Comparison of ENCODE assay signal across 21 cellular contexts in the genomic region with DNA sequence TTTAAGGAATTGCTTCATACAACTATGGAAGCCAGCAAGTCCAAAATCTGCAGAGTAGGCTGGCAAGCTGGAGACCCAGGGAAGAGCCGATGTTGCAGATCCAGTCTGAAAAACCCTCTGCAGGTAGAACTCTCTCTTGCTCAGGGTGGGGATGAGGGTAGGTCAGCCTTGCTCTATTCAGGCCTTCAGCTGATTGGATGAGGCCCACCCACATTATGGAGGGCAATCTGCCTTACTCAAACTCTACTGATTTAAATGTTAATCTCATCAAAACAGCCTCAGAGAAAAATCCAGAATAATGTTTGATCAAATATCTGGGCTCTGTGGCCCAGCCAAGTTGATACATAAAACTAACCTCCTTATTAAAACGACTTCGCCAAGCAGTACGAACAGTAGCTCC. TPM values are rescaled to one million over a fixed set of nuclear protein-coding genes. Genes with fewer than 3 reads are reported as not detected.
DNase-seq lines count a peak whose midpoint lies in the region; ATAC-seq and TF ChIP-seq lines count a peak whose summit lies in the region.
"Had no signal": no experiment of that assay in that cellular context is flagged by ENCODE, and none has a peak within 500 bp of the region (broad histone marks: within the 10 kb centered on the region; RNA-seq: fewer than 3 reads in every experiment).

No MANE protein-coding gene starts in this region.

- no peak overlapping the region for H3K9ac ChIP-seq in fibroblast of lung (ENCODE audit: insufficient read depth, low read length)

- H3K36me3 ChIP-seq in fibroblast of lung (ENCODE audit: control insufficient read depth, insufficient read depth, low read length) (no peaks in the 10 kb centered on the region), tibial nerve (no peaks in the 10 kb centered on the region), Caco-2 (ENCODE audit: control insufficient read depth, insufficient read depth, low read length) (no peaks in the 10 kb centered on the region)
- H3K36me3 ChIP-seq: BE2C had no signal

- ATAC-seq in activated CD8-positive, alpha-beta memory T cell treated with anti-CD3 and anti-CD28 coated beads, Interleukin-2, amount 10 ng/mL, durations not matched to agents 7 days and 5 days: no peak
- no peak for ATAC-seq in stimulated activated effector memory CD8-positive, alpha-beta T cell treated with anti-CD3 and anti-CD28 coated beads, Interleukin-12 subunit alpha, Interleukin-12 subunit beta, amount 100 ng/mL, for 72 hours
- ATAC-seq: HepG2, Panc1 had no signal

- no peaks in the 10 kb centered on the region for H4K20me1 ChIP-seq in fibroblast of lung (ENCODE audit: control insufficient read depth, extremely low read depth, insufficient read depth, low read length)

- peaks cover 2% of the 10 kb centered on the region for H3K36me3 Mint-ChIP-seq in activated CD8-positive, alpha-beta memory T cell treated with anti-CD3 and anti-CD28 coated beads, Interleukin-2, amount 10 ng/mL, durations not matched to agents 7 days and 5 days
- peaks cover under 1% of the 10 kb centered on the region for H3K36me3 Mint-ChIP-seq in activated T-helper 1 cell treated with anti-CD3 and anti-CD28 coated beads, Interleukin-12 subunit alpha, Interleukin-12 subunit beta, Interleukin-2, Interleukin-4 antibody, amounts not matched to agents 30 ng/mL and 10 ng/mL and 1 ng/mL, durations not matched to agents 14 hours and 24 hours and 36 hours (ENCODE audit: low read depth)
- H3K36me3 Mint-ChIP-seq in stimulated activated effector memory CD8-positive, alpha-beta T cell treated with anti-CD3 and anti-CD28 coated beads, Interleukin-12 subunit alpha, Interleukin-12 subunit beta, amount 100 ng/mL, for 72 hours: no peaks in the 10 kb centered on the region
- H3K36me3 Mint-ChIP-seq in Caco-2 (ENCODE audit: insufficient read depth, unreplicated experiment): peaks cover 7% of the 10 kb centered on the region

- WGBS in tibial nerve, 2 donors: 94 to 96% methylated on average over 4 of the region's 4 CpGs

- no peak for TF ChIP-seq CTCF in fibroblast of lung (conservative IDR thresholded peaks at IDR 0.05 in 1 of 2, IDR thresholded peaks at IDR 0.05 in 1 of 2; ENCODE audit: low read depth in 1 of 2, low read length in 2 of 2)
- no peak for TF ChIP-seq CTCF in tibial nerve (IDR thresholded peaks at IDR 0.05)
- TF ChIP-seq CTCF in Caco-2 (IDR thresholded peaks at IDR 0.05; ENCODE audit: insufficient read depth in 1 of 2, low read depth in 1 of 2, low read length in 1 of 2, severe bottlenecking in 1 of 2, unreplicated experiment in 1 of 2): no peak

- peaks cover 5% of the 10 kb centered on the region for H3K27me3 Mint-ChIP-seq in activated CD8-positive, alpha-beta memory T cell treated with anti-CD3 and anti-CD28 coated beads, Interleukin-2, amount 10 ng/mL, durations not matched to agents 7 days and 5 days
- peaks cover 4% of the 10 kb centered on the region for H3K27me3 Mint-ChIP-seq in activated T-helper 1 cell treated with anti-CD3 and anti-CD28 coated beads, Interleukin-12 subunit alpha, Interleukin-12 subunit beta, Interleukin-2, Interleukin-4 antibody, amounts not matched to agents 30 ng/mL and 10 ng/mL and 1 ng/mL, durations not matched to agents 14 hours and 24 hours and 36 hours (ENCODE audit: insufficient read depth)
- no peaks in the 10 kb centered on the region for H3K27me3 Mint-ChIP-seq in Caco-2 (ENCODE audit: insufficient read depth, unreplicated experiment)

- peak overlapping the region; percentile 13 for H3K27ac ChIP-seq in fibroblast of lung (ENCODE audit: insufficient read depth, low read length)
- no peak overlapping the region for H3K27ac ChIP-seq in tibial nerve
- H3K27ac ChIP-seq: HL-60 had no signal

- H3K4me1 ChIP-seq in fibroblast of lung (ENCODE audit: control insufficient read depth, extremely low read depth, insufficient read depth, low read length) (peaks cover 14% of the 10 kb centered on the region), tibial nerve (peaks cover 0 to 13% (median 0%) of the 10 kb centered on the region in 4 donors), Caco-2 (peaks cover 4% of the 10 kb centered on the region; the same call in 1 of the 2 replicates)
- H3K4me1 ChIP-seq: BE2C had no signal

- H3K9me3 Mint-ChIP-seq in activated CD8-positive, alpha-beta memory T cell treated with anti-CD3 and anti-CD28 coated beads, Interleukin-2, amount 10 ng/mL, durations not matched to agents 7 days and 5 days (ENCODE audit: low read depth): no peaks in the 10 kb centered on the region
- no peaks in the 10 kb centered on the region for H3K9me3 Mint-ChIP-seq in activated T-helper 1 cell treated with anti-CD3 and anti-CD28 coated beads, Interleukin-12 subunit alpha, Interleukin-12 subunit beta, Interleukin-2, Interleukin-4 antibody, amounts not matched to agents 30 ng/mL and 10 ng/mL and 1 ng/mL, durations not matched to agents 14 hours and 24 hours and 36 hours
- no peaks in the 10 kb centered on the region for H3K9me3 Mint-ChIP-seq in stimulated activated effector memory CD8-positive, alpha-beta T cell treated with anti-CD3 and anti-CD28 coated beads, Interleukin-12 subunit alpha, Interleukin-12 subunit beta, amount 100 ng/mL, for 72 hours
- H3K9me3 Mint-ChIP-seq in Caco-2 (ENCODE audit: unreplicated experiment): no peaks in the 10 kb centered on the region

- BruUV-seq in Caco-2 (replicated peaks; lab: Mats Ljungman, UMichigan): no TSS peak

- TF ChIP-seq EP300 in tibial nerve (IDR thresholded peaks at IDR 0.05): no peak

- no peak overlapping the region for H2AFZ ChIP-seq in fibroblast of lung (ENCODE audit: low read length)

- H3K79me2 ChIP-seq in fibroblast of lung (ENCODE audit: control insufficient read depth, insufficient read depth, low read length): no peaks in the 10 kb centered on the region

- peaks cover 3% of the 10 kb centered on the region for H3K4me1 Mint-ChIP-seq in activated CD8-positive, alpha-beta memory T cell treated with anti-CD3 and anti-CD28 coated beads, Interleukin-2, amount 10 ng/mL, durations not matched to agents 7 days and 5 days
- H3K4me1 Mint-ChIP-seq in activated T-helper 1 cell treated with anti-CD3 and anti-CD28 coated beads, Interleukin-12 subunit alpha, Interleukin-12 subunit beta, Interleukin-2, Interleukin-4 antibody, amounts not matched to agents 30 ng/mL and 10 ng/mL and 1 ng/mL, durations not matched to agents 14 hours and 24 hours and 36 hours (ENCODE audit: low read depth): peaks cover 14% of the 10 kb centered on the region
- H3K4me1 Mint-ChIP-seq in stimulated activated effector memory CD8-positive, alpha-beta T cell treated with anti-CD3 and anti-CD28 coated beads, Interleukin-12 subunit alpha, Interleukin-12 subunit beta, amount 100 ng/mL, for 72 hours: no peaks in the 10 kb centered on the region
- no peaks in the 10 kb centered on the region for H3K4me1 Mint-ChIP-seq in Caco-2 (ENCODE audit: low read depth, unreplicated experiment)

- CTCF ChIA-PET in activated CD8-positive, alpha-beta memory T cell treated with anti-CD3 and anti-CD28 coated beads, Interleukin-2, amount 10 ng/mL, durations not matched to agents 7 days and 5 days (lab: Charles Lee): no interaction called here
- CTCF ChIA-PET in Caco-2 (lab: Charles Lee): no interaction called here

- peak; percentile 10 for DNase-seq in activated CD8-positive, alpha-beta memory T cell treated with anti-CD3 and anti-CD28 coated beads, Interleukin-2, amount 50 U/mL, for 48 hours
- no peak for DNase-seq in activated CD8-positive, alpha-beta memory T cell treated with anti-CD3 and anti-CD28 coated beads, Interleukin-2, amount 10 ng/mL, durations not matched to agents 7 days and 5 days
- no peak for DNase-seq in activated T-helper 1 cell treated with anti-CD3 and anti-CD28 coated beads, Interleukin-12 subunit alpha, Interleukin-12 subunit beta, Interleukin-2, Interleukin-4 antibody, amounts not matched to agents 30 ng/mL and 10 ng/mL and 1 ng/mL, durations not matched to agents 14 hours and 24 hours and 36 hours (ENCODE audit: low spot score)
- DNase-seq in fibroblast of lung (ENCODE audit: low read depth in 2 of 2): no peak
- DNase-seq in stimulated activated effector memory CD8-positive, alpha-beta T cell treated with anti-CD3 and anti-CD28 coated beads, Interleukin-12 subunit alpha, Interleukin-12 subunit beta, amount 100 ng/mL, for 72 hours (ENCODE audit: low spot score in 2 of 2): no peak
- no peak for DNase-seq in NCI-H446 (lab: John Stamatoyannopoulos, UW)
- DNase-seq in tibial nerve (ENCODE audit: low spot score in 2 of 2): no peak
- no peak for DNase-seq in Caco-2
- DNase-seq: BE2C, DMS79, H9, KG1, NCI-H1092 treated with DMSO at 0.1 percent for 48 hours, NCI-H1436 treated with DMSO at 0.1 percent for 48 hours, NCI-H1930, NCI-H2227 treated with DMSO at 0.1 percent for 48 hours, NCI-H524, NCI-H82 had no signal

- no peak overlapping the region for H3K27ac Mint-ChIP-seq in activated CD8-positive, alpha-beta memory T cell treated with anti-CD3 and anti-CD28 coated beads, Interleukin-2, amount 10 ng/mL, durations not matched to agents 7 days and 5 days
- H3K27ac Mint-ChIP-seq in activated T-helper 1 cell treated with anti-CD3 and anti-CD28 coated beads, Interleukin-12 subunit alpha, Interleukin-12 subunit beta, Interleukin-2, Interleukin-4 antibody, amounts not matched to agents 30 ng/mL and 10 ng/mL and 1 ng/mL, durations not matched to agents 14 hours and 24 hours and 36 hours: peak overlapping the region; percentile 18
- peak overlapping the region; percentile 20 for H3K27ac Mint-ChIP-seq in stimulated activated effector memory CD8-positive, alpha-beta T cell treated with anti-CD3 and anti-CD28 coated beads, Interleukin-12 subunit alpha, Interleukin-12 subunit beta, amount 100 ng/mL, for 72 hours
- H3K27ac Mint-ChIP-seq in Caco-2 (ENCODE audit: unreplicated experiment): no peak overlapping the region
- H3K27ac Mint-ChIP-seq: H9 had no signal

- intact Hi-C loops in activated T-helper 1 cell treated with anti-CD3 and anti-CD28 coated beads, Interleukin-12 subunit alpha, Interleukin-12 subunit beta, Interleukin-2, Interleukin-4 antibody, amounts not matched to agents 30 ng/mL and 10 ng/mL and 1 ng/mL, durations not matched to agents 14 hours and 24 hours and 36 hours (cut with micrococcal nuclease): no loop called here
- intact Hi-C loops in Caco-2 (cut with micrococcal nuclease; ENCODE audit: unreplicated experiment): no loop called here

- no peak overlapping the region for H3K4me3 Mint-ChIP-seq in activated CD8-positive, alpha-beta memory T cell treated with anti-CD3 and anti-CD28 coated beads, Interleukin-2, amount 10 ng/mL, durations not matched to agents 7 days and 5 days
- H3K4me3 Mint-ChIP-seq in activated T-helper 1 cell treated with anti-CD3 and anti-CD28 coated beads, Interleukin-12 subunit alpha, Interleukin-12 subunit beta, Interleukin-2, Interleukin-4 antibody, amounts not matched to agents 30 ng/mL and 10 ng/mL and 1 ng/mL, durations not matched to agents 14 hours and 24 hours and 36 hours: no peak overlapping the region
- H3K4me3 Mint-ChIP-seq in stimulated activated effector memory CD8-positive, alpha-beta T cell treated with anti-CD3 and anti-CD28 coated beads, Interleukin-12 subunit alpha, Interleukin-12 subunit beta, amount 100 ng/mL, for 72 hours: no peak overlapping the region
- H3K4me3 Mint-ChIP-seq in Caco-2 (ENCODE audit: unreplicated experiment): no peak overlapping the region
- H3K4me3 Mint-ChIP-seq: H9 had no signal

- H3K4me3 ChIP-seq in fibroblast of lung (replicated peaks in 1 of 4; ENCODE audit: control extremely low read depth in 1 of 4, insufficient read depth in 1 of 4, low read depth in 3 of 4, low read length in 4 of 4) (no peak overlapping the region), tibial nerve (no peak overlapping the region), Caco-2 (ENCODE audit: low read depth, low read length) (no peak overlapping the region)

- H3K9me3 ChIP-seq in fibroblast of lung (ENCODE audit: control insufficient read depth, insufficient read depth, low read depth, low read length) (no peaks in the 10 kb centered on the region), tibial nerve (no peaks in the 10 kb centered on the region), Caco-2 (peaks cover 6% of the 10 kb centered on the region; the same call in 1 of the 2 replicates)
- H3K9me3 ChIP-seq: BE2C had no signal

- H3K4me2 ChIP-seq in fibroblast of lung (ENCODE audit: extremely low read depth, insufficient read depth, low read length): no peak overlapping the region

- TF ChIP-seq POLR2A in tibial nerve (IDR thresholded peaks at IDR 0.05): no peak

- POLR2A ChIA-PET in Caco-2 (lab: Charles Lee): no interaction called here

- H3K27me3 ChIP-seq in fibroblast of lung (ENCODE audit: control insufficient read depth, insufficient read depth, low read length) (no peaks in the 10 kb centered on the region), tibial nerve (no peaks in the 10 kb centered on the region), Caco-2 (replicated peaks; ENCODE audit: control insufficient read depth, insufficient read depth, low read length) (no peaks in the 10 kb centered on the region)
- H3K27me3 ChIP-seq: BE2C had no signal

RNA-seq across cellular contexts. Expression of a gene that starts 29.7 kb away (rescaled TPM):
- total RNA-seq in activated CD8-positive, alpha-beta memory T cell treated with anti-CD3 and anti-CD28 coated beads, Interleukin-2, amount 10 ng/mL, durations not matched to agents 7 days and 5 days: 10 to 100 TPM; 10.5 to 13.6 TPM
- total RNA-seq in activated T-helper 1 cell treated with anti-CD3 and anti-CD28 coated beads, Interleukin-12 subunit alpha, Interleukin-12 subunit beta, Interleukin-2, Interleukin-4 antibody, amounts not matched to agents 30 ng/mL and 10 ng/mL and 1 ng/mL, durations not matched to agents 14 hours and 24 hours and 36 hours: 14.7 and 14.8 TPM in 2 replicates
- 21.8 and 41.0 TPM in 2 replicates for total RNA-seq in fibroblast of lung
- polyA plus RNA-seq in fibroblast of lung: 19.1 and 34.2 TPM in 2 replicates
- polyA plus RNA-seq in fibroblast of lung (2012): 23.1 and 33.6 TPM in 2 replicates
- 60.4 and 109 TPM in 2 replicates for polyA minus RNA-seq in fibroblast of lung (ENCODE audit: low replicate concordance)
- total RNA-seq in tibial nerve: 10 to 100 TPM; 17.0 to 25.5 (median 19.6) TPM
- total RNA-seq in Caco-2 (2022): 9.1 and 12.4 TPM in 2 replicates

Comparison
In these comparisons a context has a peak if more than half of its experiments do, and no peak if none do; other contexts are left out.
1. H3K27ac Mint-ChIP-seq: peak in activated T-helper 1 cell treated with anti-CD3 and anti-CD28 coated beads, Interleukin-12 subunit alpha, Interleukin-12 subunit beta, Interleukin-2, Interleukin-4 antibody, amounts not matched to agents 30 ng/mL and 10 ng/mL and 1 ng/mL, durations not matched to agents 14 hours and 24 hours and 36 hours (single experiment) and stimulated activated effector memory CD8-positive, alpha-beta T cell treated with anti-CD3 and anti-CD28 coated beads, Interleukin-12 subunit alpha, Interleukin-12 subunit beta, amount 100 ng/mL, for 72 hours (single experiment); none in activated CD8-positive, alpha-beta memory T cell treated with anti-CD3 and anti-CD28 coated beads, Interleukin-2, amount 10 ng/mL, durations not matched to agents 7 days and 5 days (single experiment) and Caco-2 (single experiment).